10 cellular contexts compared by ENCODE assay signal in genomic region chr15:66251790-66252355, GRCh38. TPM values are rescaled to one million over a fixed set of nuclear protein-coding genes. Genes with fewer than 3 reads are reported as not detected.
A peak's percentile ranks its signal among the peaks of the same experiment; 100 is the strongest.
DNase-seq lines count a peak whose midpoint lies in the region; ATAC-seq, FAIRE-seq and TF ChIP-seq lines count a peak whose summit lies in the region.
"Had no signal": no experiment of that assay in that cellular context is flagged by ENCODE, and none has a peak within 500 bp of the region (broad histone marks: within the 10 kb centered on the region; RNA-seq: fewer than 3 reads in every experiment).

No MANE protein-coding gene starts in this region.

- H3K4me1 ChIP-seq in suprapubic skin = peaks cover 31% of the 10 kb centered on the region

- peaks cover 3% of the 10 kb centered on the region for H3K36me3 Mint-ChIP-seq in activated CD8-positive, alpha-beta memory T cell treated with anti-CD3 and anti-CD28 coated beads, Interleukin-2, amount 10 ng/mL, durations not matched to agents 7 days and 5 days
- H3K36me3 Mint-ChIP-seq in T-helper 17 cell (ENCODE audit: low read depth) = peaks cover 7% of the 10 kb centered on the region

- TF ChIP-seq EP300 in suprapubic skin (IDR thresholded peaks at IDR 0.05) = no peak

- H3K36me3 ChIP-seq in suprapubic skin = no peaks in the 10 kb centered on the region

- DNase-seq in activated CD8-positive, alpha-beta memory T cell treated with anti-CD3 and anti-CD28 coated beads, Interleukin-2, amount 10 ng/mL, durations not matched to agents 7 days and 5 days = no peak
- no peak for DNase-seq in activated CD8-positive, alpha-beta memory T cell treated with anti-CD3 and anti-CD28 coated beads, Interleukin-2, amount 50 U/mL, for 4 hours
- DNase-seq in T-helper 17 cell = no peak
- DNase-seq in suprapubic skin (ENCODE audit: low spot score in 2 of 2) = no peak
- no peak for DNase-seq in HTR-8/SVneo (ENCODE audit: insufficient read length, low spot score)
- DNase-seq in kidney tubule cell (ENCODE audit: low spot score) = no peak

- peaks cover 80% of the 10 kb centered on the region for H3K27me3 Mint-ChIP-seq in activated CD8-positive, alpha-beta memory T cell treated with anti-CD3 and anti-CD28 coated beads, Interleukin-2, amount 10 ng/mL, durations not matched to agents 7 days and 5 days
- H3K27me3 Mint-ChIP-seq in T-helper 17 cell = peaks cover 79% of the 10 kb centered on the region

- CTCF ChIA-PET in activated CD8-positive, alpha-beta memory T cell treated with anti-CD3 and anti-CD28 coated beads, Interleukin-2, amount 10 ng/mL, durations not matched to agents 7 days and 5 days (lab: Charles Lee) = interaction anchor here (1.0 to 2.6 kb wide), 4 partner anchors 35 to 247 kb away, joined by 3 to 16 read pairs (median 6); no protein-coding TSS in a partner anchor

- 22% methylated on average over 9 of the region's 41 CpGs for WGBS in suprapubic skin

- no peaks in the 10 kb centered on the region for H3K9me3 ChIP-seq in T-helper 17 cell (ENCODE audit: control insufficient read depth, low read length, poor library complexity, severe bottlenecking)
- peaks cover 2% of the 10 kb centered on the region for H3K9me3 ChIP-seq in iPS-18c (ENCODE audit: control insufficient read depth, insufficient read depth, low read length)
- no peaks in the 10 kb centered on the region for H3K9me3 ChIP-seq in suprapubic skin

- peaks cover 69% of the 10 kb centered on the region for H3K27me3 ChIP-seq in suprapubic skin

- no peak for TF ChIP-seq CTCF in suprapubic skin (IDR thresholded peaks at IDR 0.05)

- peak overlapping the region; percentile 44 for H3K4me3 Mint-ChIP-seq in activated CD8-positive, alpha-beta memory T cell treated with anti-CD3 and anti-CD28 coated beads, Interleukin-2, amount 10 ng/mL, durations not matched to agents 7 days and 5 days
- peak overlapping the region; percentile 86 for H3K4me3 Mint-ChIP-seq in T-helper 17 cell

- FAIRE-seq in HTR-8/SVneo (lab: Jason Lieb, UNC) = no peak
- FAIRE-seq: islet of Langerhans had no signal

- ATAC-seq in activated CD8-positive, alpha-beta memory T cell treated with anti-CD3 and anti-CD28 coated beads, Interleukin-2, amount 10 ng/mL, durations not matched to agents 7 days and 5 days = peak; percentile 13
- peak; percentile 19 for ATAC-seq in T-helper 17 cell
- no peak for ATAC-seq in GM18861 (IDR thresholded peaks at IDR 0.05; ENCODE audit: unreplicated experiment)

- H3K4me1 Mint-ChIP-seq in activated CD8-positive, alpha-beta memory T cell treated with anti-CD3 and anti-CD28 coated beads, Interleukin-2, amount 10 ng/mL, durations not matched to agents 7 days and 5 days = peaks cover 19% of the 10 kb centered on the region
- peaks cover 11% of the 10 kb centered on the region for H3K4me1 Mint-ChIP-seq in T-helper 17 cell

- H3K27ac ChIP-seq in suprapubic skin = no peak overlapping the region
- H3K27ac ChIP-seq: HL-60 had no signal

- no peak for TF ChIP-seq POLR2A in suprapubic skin (IDR thresholded peaks at IDR 0.05)

- H3K27ac Mint-ChIP-seq in activated CD8-positive, alpha-beta memory T cell treated with anti-CD3 and anti-CD28 coated beads, Interleukin-2, amount 10 ng/mL, durations not matched to agents 7 days and 5 days = no peak overlapping the region
- H3K27ac Mint-ChIP-seq in T-helper 17 cell = no peak overlapping the region

- H3K4me3 ChIP-seq in iPS-18c (ENCODE audit: insufficient read depth, low read depth, low read length) = peak overlapping the region; percentile 83
- peak overlapping the region; percentile 58 for H3K4me3 ChIP-seq in suprapubic skin

- H3K9me3 Mint-ChIP-seq in activated CD8-positive, alpha-beta memory T cell treated with anti-CD3 and anti-CD28 coated beads, Interleukin-2, amount 10 ng/mL, durations not matched to agents 7 days and 5 days (ENCODE audit: low read depth) = no peaks in the 10 kb centered on the region

RNA-seq across cellular contexts. Expression of gene MEGF11, which starts 1.7 kb away (rescaled TPM):
- not detected for total RNA-seq in activated CD8-positive, alpha-beta memory T cell treated with anti-CD3 and anti-CD28 coated beads, Interleukin-2, amount 10 ng/mL, durations not matched to agents 7 days and 5 days
- total RNA-seq in T-helper 17 cell = not detected
- 1 to 10 TPM; 2.4 to 8.5 (median 4.3) TPM for total RNA-seq in suprapubic skin

RNA-seq across cellular contexts. Expression of gene DIS3L, which starts 41.5 kb away (rescaled TPM):
- total RNA-seq in activated CD8-positive, alpha-beta memory T cell treated with anti-CD3 and anti-CD28 coated beads, Interleukin-2, amount 10 ng/mL, durations not matched to agents 7 days and 5 days = 10 to 100 TPM; 20.7 to 22.9 TPM
- total RNA-seq in T-helper 17 cell = 10 to 100 TPM; 22.1 to 22.3 TPM
- total RNA-seq in suprapubic skin = 10 to 100 TPM; 15.8 to 26.1 (median 21.2) TPM
